Comparison of ENCODE assay signal across 27 cellular contexts in genomic region chr14:62824086-62824485, GRCh38.
"Had no signal": no experiment of that assay in that cellular context is flagged by ENCODE, and none has a peak within 500 bp of the region (broad histone marks: within the 10 kb centered on the region; RNA-seq: fewer than 3 reads in every experiment).

No MANE protein-coding gene starts in this region.

- H3K27me3 Mint-ChIP-seq: activated CD4-positive, alpha-beta memory T cell treated with anti-CD3 and anti-CD28 coated beads, Interleukin-2, amount 10 ng/mL, durations not matched to agents 7 days and 5 days; activated CD8-positive, alpha-beta memory T cell treated with anti-CD3 and anti-CD28 coated beads, Interleukin-2, amount 10 ng/mL, durations not matched to agents 7 days and 5 days; activated naive CD8-positive, alpha-beta T cell treated with anti-CD3 and anti-CD28 coated beads for 36 hours had no signal

- DNase-seq: activated CD4-positive, alpha-beta memory T cell treated with anti-CD3 and anti-CD28 coated beads, Interleukin-2, amount 10 ng/mL, durations not matched to agents 7 days and 5 days; activated CD4-positive, alpha-beta T cell treated with anti-CD3 and anti-CD28 coated beads for 1 hour; activated CD4-positive, alpha-beta T cell treated with anti-CD3 and anti-CD28 coated beads for 48 hours; activated CD4-positive, CD25-positive, alpha-beta regulatory T cell; activated CD8-positive, alpha-beta memory T cell treated with anti-CD3 and anti-CD28 coated beads for 24 hours; activated CD8-positive, alpha-beta memory T cell treated with anti-CD3 and anti-CD28 coated beads, Interleukin-2, amount 10 ng/mL, durations not matched to agents 7 days and 5 days; activated CD8-positive, alpha-beta memory T cell treated with anti-CD3 and anti-CD28 coated beads, Interleukin-2, amount 50 U/mL, for 48 hours; activated effector memory CD4-positive, alpha-beta T cell treated with Interleukin-2 at 50 U/mL for 16 hours; activated naive CD4-positive, alpha-beta T cell treated with anti-CD3 and anti-CD28 coated beads, Interleukin-2, amount 50 U/mL, for 16 hours; activated naive CD8-positive, alpha-beta T cell treated with anti-CD3 and anti-CD28 coated beads for 36 hours; activated T-cell treated with anti-CD3 and anti-CD28 coated beads, Interleukin-2, amount 50 U/mL, for 48 hours; body of pancreas; NCI-H1048; NCI-H1105 treated with DMSO at 0.1 percent for 48 hours; NCI-H1436; NCI-H1694; NCI-H1930; NCI-H2081 treated with DMSO at 0.1 percent for 48 hours; NCI-H524 treated with DMSO at 0.1 percent for 48 hours; SHP77; SJCRH30; T1000; WERI-Rb-1 had no signal

- H3K9me3 ChIP-seq: SJCRH30 had no signal

- H3K36me3 Mint-ChIP-seq: activated CD8-positive, alpha-beta memory T cell treated with anti-CD3 and anti-CD28 coated beads, Interleukin-2, amount 10 ng/mL, durations not matched to agents 7 days and 5 days; activated naive CD8-positive, alpha-beta T cell treated with anti-CD3 and anti-CD28 coated beads for 36 hours had no signal

- H3K4me1 ChIP-seq: body of pancreas, breast epithelium, SJCRH30 had no signal

- H3K4me3 Mint-ChIP-seq: activated CD4-positive, alpha-beta memory T cell treated with anti-CD3 and anti-CD28 coated beads, Interleukin-2, amount 10 ng/mL, durations not matched to agents 7 days and 5 days; activated CD8-positive, alpha-beta memory T cell treated with anti-CD3 and anti-CD28 coated beads, Interleukin-2, amount 10 ng/mL, durations not matched to agents 7 days and 5 days; activated naive CD8-positive, alpha-beta T cell treated with anti-CD3 and anti-CD28 coated beads for 36 hours had no signal

- H3K4me3 ChIP-seq: body of pancreas, breast epithelium, SJCRH30, SK-N-MC had no signal

- H3K27me3 ChIP-seq: body of pancreas, breast epithelium, SJCRH30 had no signal

- H3K36me3 ChIP-seq: breast epithelium, SJCRH30, WERI-Rb-1 had no signal

- H3K27ac Mint-ChIP-seq: activated CD4-positive, alpha-beta memory T cell treated with anti-CD3 and anti-CD28 coated beads, Interleukin-2, amount 10 ng/mL, durations not matched to agents 7 days and 5 days; activated CD8-positive, alpha-beta memory T cell treated with anti-CD3 and anti-CD28 coated beads, Interleukin-2, amount 10 ng/mL, durations not matched to agents 7 days and 5 days; activated naive CD8-positive, alpha-beta T cell treated with anti-CD3 and anti-CD28 coated beads for 36 hours had no signal

- H3K27ac ChIP-seq: body of pancreas, breast epithelium, KMS-11, SJCRH30, SK-N-MC, WERI-Rb-1 had no signal

- ATAC-seq: activated CD8-positive, alpha-beta memory T cell treated with anti-CD3 and anti-CD28 coated beads, Interleukin-2, amount 10 ng/mL, durations not matched to agents 7 days and 5 days; body of pancreas; Panc1 had no signal

- H3K4me1 Mint-ChIP-seq: activated CD4-positive, alpha-beta memory T cell treated with anti-CD3 and anti-CD28 coated beads, Interleukin-2, amount 10 ng/mL, durations not matched to agents 7 days and 5 days; activated CD8-positive, alpha-beta memory T cell treated with anti-CD3 and anti-CD28 coated beads, Interleukin-2, amount 10 ng/mL, durations not matched to agents 7 days and 5 days; activated naive CD8-positive, alpha-beta T cell treated with anti-CD3 and anti-CD28 coated beads for 36 hours had no signal

- H3K9ac ChIP-seq: KMS-11 had no signal

- H3K4me2 ChIP-seq: KMS-11 had no signal
